8 cellular contexts compared by ENCODE assay signal in the genomic region with DNA sequence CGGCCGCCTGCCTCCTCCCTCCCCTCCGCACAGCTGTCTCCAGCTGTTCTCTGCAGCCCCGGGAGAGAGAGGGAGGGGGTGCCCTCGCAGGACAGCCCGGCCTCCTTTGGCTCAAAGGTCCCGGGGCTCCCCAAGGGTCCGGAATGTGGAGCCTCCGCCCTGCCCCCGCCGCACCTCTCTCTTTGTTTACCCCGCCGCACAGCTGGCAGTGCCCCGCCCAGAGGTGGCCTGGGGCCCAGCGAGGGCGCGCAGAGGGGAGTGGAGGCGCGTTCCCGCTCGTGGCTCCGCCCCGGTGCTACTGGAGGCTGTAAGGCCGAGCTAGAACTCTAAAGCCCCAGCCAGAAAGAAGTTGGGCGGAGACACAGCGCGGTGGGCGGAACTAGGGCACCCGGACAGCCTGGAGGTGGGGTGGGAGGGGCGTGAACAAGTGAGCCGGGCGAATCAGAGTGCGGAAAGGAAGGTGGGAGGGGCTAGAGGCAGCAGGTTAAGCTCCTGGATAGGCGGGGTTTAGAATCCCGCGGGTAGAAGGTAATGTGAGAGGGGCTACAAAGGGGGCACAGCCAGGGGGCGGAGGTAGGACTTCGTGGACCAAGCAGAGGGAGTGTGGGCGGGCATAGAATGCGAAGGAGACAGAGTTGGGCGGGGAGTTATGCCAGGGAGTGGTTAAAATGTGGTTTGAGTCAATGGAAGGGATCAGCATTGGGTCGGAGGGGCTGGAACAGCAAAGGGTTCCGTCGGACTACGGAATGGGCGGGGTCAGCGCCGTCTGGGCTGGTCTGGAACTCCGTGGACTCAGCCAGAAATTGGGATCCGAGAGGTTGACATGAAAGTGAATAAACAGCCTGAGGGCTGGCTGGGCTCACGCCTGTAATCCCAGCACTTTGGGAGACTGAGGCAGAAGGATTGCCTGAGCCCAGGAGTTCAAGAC. TPM values are rescaled to one million over a fixed set of nuclear protein-coding genes. Genes with fewer than 3 reads are reported as not detected.
A peak's percentile ranks its signal among the peaks of the same experiment; 100 is the strongest.
DNase-seq lines count a peak whose midpoint lies in the region; ATAC-seq, FAIRE-seq and TF ChIP-seq lines count a peak whose summit lies in the region.

No MANE protein-coding gene starts in this region.

- H3K9me3 ChIP-seq in ascending aorta, result no peaks in the 10 kb centered on the region
- no peaks in the 10 kb centered on the region for H3K9me3 ChIP-seq in right cardiac atrium (ENCODE audit: control insufficient read depth, low read length)

- TF ChIP-seq POLR2A in GM12891 (IDR thresholded peaks at IDR 0.05; ENCODE audit: low read depth, low read length), result no peak

- H3K4me1 ChIP-seq in ascending aorta (peaks cover 11 to 43% of the 10 kb centered on the region in 2 donors), right cardiac atrium (ENCODE audit: control insufficient read depth, insufficient read depth, low read length) (peaks cover 6% of the 10 kb centered on the region)

- no peak for TF ChIP-seq CTCF in ascending aorta (IDR thresholded peaks at IDR 0.05)

- peak overlapping the region; percentile 88 to 95 for H3K27ac ChIP-seq in ascending aorta
- peak overlapping the region; percentile 40 for H3K27ac ChIP-seq in right cardiac atrium (ENCODE audit: low read length)

- FAIRE-seq in GM12891 (lab: Jason Lieb, UNC) (peak; percentile 96), urothelium cell line (lab: Jason Lieb, UNC) (no peak)

- no peaks in the 10 kb centered on the region for H3K27me3 ChIP-seq in ascending aorta
- H3K27me3 ChIP-seq in right cardiac atrium (ENCODE audit: control insufficient read depth, insufficient read depth), result no peaks in the 10 kb centered on the region

- intact Hi-C loops in ascending aorta (cut with DNase I), result loop anchor here (2.0 to 10.0 kb wide), 4 partner anchors 31 to 319 kb away; a partner anchor contains a TSS
- intact Hi-C loops in right cardiac atrium (cut with DNase I), result loop anchor here in 1 of 4 donors (10.0 kb wide), 1 partner anchor 139 kb away; a partner anchor contains a TSS

- H3K4me3 ChIP-seq in ascending aorta (peak overlapping the region; percentile 75 to 92), right cardiac atrium (ENCODE audit: low read length) (peak overlapping the region; percentile 39)

- peak; percentile 92 for DNase-seq in GM12891 (ENCODE audit: insufficient read length, low spot score)
- DNase-seq in NCI-H1694 (lab: John Stamatoyannopoulos, UW), result peak; percentile 96
- peak; percentile 94 to 99 (median 97) for DNase-seq in T-helper 2 cell
- peak; percentile 96 to 99 for DNase-seq in ascending aorta (ENCODE audit: low spot score in 2 of 2)
- peak; percentile 98 to 99 (median 99) for DNase-seq in right cardiac atrium
- DNase-seq in putamen (ENCODE audit: low spot score), result peak; percentile 85
- DNase-seq in urothelium cell line (ENCODE audit: low spot score), result peak; percentile 57

- H3K36me3 ChIP-seq in ascending aorta, result no peaks in the 10 kb centered on the region

- peak; percentile 74 for ATAC-seq in HG02840 (IDR thresholded peaks at IDR 0.05; ENCODE audit: low FRiP score, unreplicated experiment)
- ATAC-seq in right cardiac atrium, result peak; percentile 81 to 83

- WGBS in right cardiac atrium, result 4% methylated on average over 51 of the region's 51 CpGs

TF ChIP-seq in GM12891, 5 proteins besides CTCF, POLR2A, EP300 and RAD21:
- TF ChIP-seq TAF1 (IDR thresholded peaks at IDR 0.05; ENCODE audit: low read depth, low read length) (no peak), PAX5 (IDR thresholded peaks at IDR 0.05; ENCODE audit: insufficient read depth, low read length, severe bottlenecking) (no peak), POLR2AphosphoS5 (IDR thresholded peaks at IDR 0.05; ENCODE audit: low read depth, low read length) (no peak), POU2F2 (IDR thresholded peaks at IDR 0.05; ENCODE audit: low read depth, low read length) (no peak), SPI1 (IDR thresholded peaks at IDR 0.05; ENCODE audit: low read depth, low read length) (peak; percentile 26; the same call in 1 of the 2 replicates)

RNA-seq across cellular contexts. Expression of a gene that starts 2.8 kb away (rescaled TPM):
- 15.3 TPM for polyA plus RNA-seq in GM12891 (2012; ENCODE audit: low read depth, missing spikeins)
- total RNA-seq in ascending aorta (691 TPM), right cardiac atrium (100 to 1,000 TPM; 307 to 473 (median 324) TPM)
- 216 TPM for polyA plus RNA-seq in right cardiac atrium

RNA-seq across cellular contexts. Expression of a gene that starts 27.3 kb away (rescaled TPM):
- 61.3 TPM for polyA plus RNA-seq in GM12891 (2012; ENCODE audit: low read depth, missing spikeins)
- total RNA-seq in ascending aorta, result 192 TPM
- 10 to 100 TPM; 19.7 to 23.0 (median 20.4) TPM for total RNA-seq in right cardiac atrium
- 22.8 TPM for polyA plus RNA-seq in right cardiac atrium

Comparison
In these comparisons a context has a peak if more than half of its experiments do, and no peak if none do; other contexts are left out.
1. Peak in every context shown above with its lines: DNase-seq, ATAC-seq, H3K4me3 ChIP-seq and H3K27ac ChIP-seq.